Comparison of ENCODE assay signal across 20 cellular contexts in the genomic region with DNA sequence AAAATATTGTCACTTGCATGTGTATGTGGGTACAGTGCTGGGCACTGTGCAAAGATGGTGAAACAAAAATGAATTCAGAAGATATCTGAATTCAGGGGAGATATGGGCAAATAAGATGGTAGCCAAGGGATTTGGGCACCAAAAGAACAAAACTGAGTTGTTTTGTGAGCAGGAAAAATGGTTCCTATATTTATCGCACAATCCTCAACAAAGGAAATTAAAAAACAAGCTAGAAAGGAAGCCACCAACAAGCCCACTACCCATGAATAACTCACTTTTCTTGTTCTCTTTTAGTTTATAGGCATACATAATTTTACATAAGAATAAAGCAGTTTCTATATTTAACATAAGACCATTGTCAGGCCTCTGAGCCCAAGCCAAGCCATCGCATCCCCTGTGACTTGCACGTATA. TPM values are rescaled to one million over a fixed set of nuclear protein-coding genes. Genes with fewer than 3 reads are reported as not detected.
"Had no signal": no experiment of that assay in that cellular context is flagged by ENCODE, and none has a peak within 500 bp of the region (broad histone marks: within the 10 kb centered on the region; RNA-seq: fewer than 3 reads in every experiment).

No MANE protein-coding gene starts in this region.

- FAIRE-seq: colon, endothelial cell of umbilical vein had no signal

- ATAC-seq: foreskin keratinocyte; naive thymus-derived CD4-positive, alpha-beta T cell; psoas muscle; right lobe of liver; stimulated activated naive B cell treated with anti-CD40 and anti-IgM and Interleukin-4, amounts not matched to agents 10 μg/mL and 1 μg/mL and 100 μg/mL, for 72 hours; stimulated activated naive CD8-positive, alpha-beta T cell treated with anti-CD3 and anti-CD28 coated beads, Interleukin-15, amount 100 ng/mL, for 72 hours; upper lobe of right lung had no signal

- DNase-seq: dermis blood vessel endothelial cell; erythroblast; foreskin keratinocyte; kidney glomerular epithelial cell; naive thymus-derived CD4-positive, alpha-beta T cell; nephron progenitor cell; psoas muscle; retina; right lobe of liver; stimulated activated CD4-positive, alpha-beta T cell treated with anti-CD3 and anti-CD28 coated beads, Interleukin-2, amount 100 ng/mL, for 24 hours; stimulated activated CD4-positive, alpha-beta T cell treated with anti-CD3 and anti-CD28 coated beads, Interleukin-4, amount 100 ng/mL, for 4 hours; stimulated activated naive B cell treated with anti-CD40 and anti-IgM and Interleukin-4, amounts not matched to agents 10 μg/mL and 1 μg/mL and 100 μg/mL, for 72 hours; stimulated activated naive CD8-positive, alpha-beta T cell treated with anti-CD3 and anti-CD28 coated beads, Interleukin-15, amount 100 ng/mL, for 72 hours; testis; upper lobe of right lung had no signal

- H3K27ac ChIP-seq: foreskin keratinocyte, hepatocyte, psoas muscle, right lobe of liver, testis, tibial nerve, upper lobe of right lung, vagina had no signal

- H3K79me2 ChIP-seq: hepatocyte had no signal

- H3K27me3 ChIP-seq: right lobe of liver, testis, tibial nerve, upper lobe of right lung, vagina had no signal

- H3K4me3 ChIP-seq: hepatocyte, psoas muscle, right lobe of liver, testis, tibial nerve, upper lobe of right lung, vagina had no signal

- H3K36me3 ChIP-seq: right lobe of liver, tibial nerve, upper lobe of right lung, vagina had no signal

- H3K4me1 ChIP-seq: foreskin keratinocyte, psoas muscle, right lobe of liver, testis, tibial nerve, upper lobe of right lung, vagina had no signal

- H2AFZ ChIP-seq: hepatocyte had no signal

- H3K9me3 ChIP-seq: psoas muscle, right lobe of liver, testis, upper lobe of right lung, vagina had no signal

- H3K4me2 ChIP-seq: hepatocyte had no signal

RNA-seq across cellular contexts. Expression of a gene that starts 40.7 kb away (rescaled TPM):
- polyA plus RNA-seq: naive thymus-derived CD4-positive, alpha-beta T cell had no signal
